Comparison of ENCODE assay signal across 12 cellular contexts in the genomic region with DNA sequence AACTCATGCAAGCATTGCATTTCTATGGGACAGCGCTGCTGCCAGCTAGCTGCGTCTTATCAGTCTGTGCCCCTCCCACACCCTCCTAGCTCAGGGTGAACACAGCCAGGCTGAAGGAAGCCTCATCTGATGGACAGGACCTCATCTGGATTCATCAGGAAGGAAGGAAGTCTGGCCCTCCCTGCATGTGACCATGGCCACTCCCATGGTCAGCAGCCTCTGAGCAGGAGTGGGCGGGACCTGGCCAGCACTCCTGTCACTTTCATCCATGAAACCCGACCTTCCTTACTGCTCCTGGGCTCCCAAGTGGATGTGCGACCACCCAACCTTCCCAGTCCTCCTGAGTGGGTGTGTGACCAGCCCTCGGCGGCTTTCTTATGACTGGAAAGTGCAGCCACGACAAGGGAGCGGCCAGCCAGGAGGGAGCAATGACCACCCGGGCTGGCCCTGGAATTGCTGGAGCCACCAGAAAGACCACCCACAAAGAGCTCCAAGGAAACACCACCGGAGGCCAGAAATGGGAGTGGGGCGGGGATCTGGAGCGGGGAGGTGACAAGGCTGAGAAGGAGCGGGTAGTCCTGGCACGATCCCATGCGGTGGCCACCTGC.
DNase-seq lines count a peak whose midpoint lies in the region; ATAC-seq, FAIRE-seq and TF ChIP-seq lines count a peak whose summit lies in the region.
"Had no signal": no experiment of that assay in that cellular context is flagged by ENCODE, and none has a peak within 500 bp of the region (broad histone marks: within the 10 kb centered on the region; RNA-seq: fewer than 3 reads in every experiment).

No MANE protein-coding gene starts in this region.

- H3K4me2 ChIP-seq in IMR-90 (ENCODE audit: low read depth, low read length), result no peak overlapping the region

- H2AFZ ChIP-seq in IMR-90 (replicated peaks; ENCODE audit: low read length, poor library complexity), result no peak overlapping the region

- TF ChIP-seq CTCF in IMR-90 (conservative IDR thresholded peaks at IDR 0.05; ENCODE audit: low read depth, low read length) (no peak), liver (IDR thresholded peaks at IDR 0.05; ENCODE audit: low read depth, low read length, missing input control) (no peak), spleen (IDR thresholded peaks at IDR 0.05 in 8 of 11, conservative IDR thresholded peaks at IDR 0.05 in 3 of 11) (no peak)

- CTCF ChIA-PET in IMR-90 (lab: Yijun Ruan, JAX), result no interaction called here

- in situ Hi-C loops in IMR-90 (cut with MboI; ENCODE audit: low sequenced_read_pairs), result no loop called here

- H2AK9ac ChIP-seq in IMR-90 (replicated peaks; ENCODE audit: low read depth, low read length, poor library complexity), result peak overlapping the region; percentile 55

- H3K36me3 ChIP-seq in IMR-90 (ENCODE audit: control insufficient read depth, insufficient read depth, low read length) (no peaks in the 10 kb centered on the region), liver (ENCODE audit: control insufficient read depth in 4 of 4, insufficient read depth in 3 of 4, low read depth in 1 of 4, low read length in 3 of 4) (no peaks in the 10 kb centered on the region), spleen (no peaks in the 10 kb centered on the region)

- 20% methylated on average over 3 of the region's 16 CpGs; no CpG with 5 or more reads in 1 of the 2 experiments for WGBS in IMR-90 (ENCODE audit: extremely low coverage in 2 of 2, insufficient read length in 1 of 2), 2 experiments
- 74% methylated on average over 16 of the region's 16 CpGs for WGBS in liver
- 58 to 77% (median 68%) methylated on average over 15 to 16 of the region's 16 CpGs for WGBS in spleen, 5 donors

- POLR2A ChIA-PET in IMR-90 (lab: Charles Lee; ENCODE audit: unreplicated experiment), result no interaction called here

- no peak overlapping the region for H3K27ac ChIP-seq in IMR-90 (ENCODE audit: insufficient read depth, low read length)
- no peak overlapping the region for H3K27ac ChIP-seq in liver (ENCODE audit: low read depth in 1 of 2, low read length in 2 of 2)
- H3K27ac ChIP-seq in spleen, result peak overlapping the region; percentile 29 to 86 (median 82)

- H2AK5ac ChIP-seq in IMR-90 (ENCODE audit: low read depth, low read length), result no peak overlapping the region

- H3K56ac ChIP-seq in IMR-90 (ENCODE audit: extremely low read depth, insufficient read depth, low read length), result no peak overlapping the region

- H2BK120ac ChIP-seq in IMR-90 (ENCODE audit: low read depth, low read length), result no peak overlapping the region

- TF ChIP-seq RAD21 in IMR-90 (IDR thresholded peaks at IDR 0.05; ENCODE audit: low read length), result no peak
- peak in 1 of 2 donors; percentile 30 for TF ChIP-seq RAD21 in liver (IDR thresholded peaks at IDR 0.05)

- intact Hi-C loops in IMR-90 (cut with micrococcal nuclease), result no loop called here
- intact Hi-C loops in spleen (cut with DNase I; ENCODE audit: low total_unique reads), result no loop called here

- H3K79me1 ChIP-seq in IMR-90 (ENCODE audit: low read depth in 1 of 2, low read length in 2 of 2), result no peaks in the 10 kb centered on the region

- DNase-seq in IMR-90 (no peak), spleen (peak; percentile 84), frontal cortex (ENCODE audit: low spot score in 2 of 2) (no peak), NOMO-1 treated with DMSO at 0.1 percent for 48 hours (lab: John Stamatoyannopoulos, UW; ENCODE audit: unreplicated experiment) (no peak), NOMO-1 treated with dmso at 0.1 percent for 144 hours (lab: John Stamatoyannopoulos, UW; ENCODE audit: unreplicated experiment) (no peak), DMS 273 treated with DMSO at 0.1 percent for 48 hours (lab: John Stamatoyannopoulos, UW) (no peak)
- DNase-seq: activated CD8-positive, alpha-beta memory T cell treated with anti-CD3 and anti-CD28 coated beads, Interleukin-2, amount 10 ng/mL, durations not matched to agents 7 days and 5 days; stimulated activated CD4-positive, alpha-beta T cell treated with anti-CD3 and anti-CD28 coated beads, Interleukin-2, amount 100 ng/mL, for 48 hours; stimulated activated naive CD4-positive, alpha-beta T cell had no signal

- H3K9me3 ChIP-seq in IMR-90 (ENCODE audit: control insufficient read depth, insufficient read depth, low read length) (peaks cover 63% of the 10 kb centered on the region), liver (ENCODE audit: control insufficient read depth in 4 of 4, low read length in 3 of 4) (no peaks in the 10 kb centered on the region), spleen (no peaks in the 10 kb centered on the region)

- no peaks in the 10 kb centered on the region for H4K20me1 ChIP-seq in IMR-90 (ENCODE audit: insufficient read depth, low read length)

- dilution Hi-C loops in IMR-90 (cut with HindIII; ENCODE audit: low sequenced_read_pairs, unreplicated experiment), result no loop called here

- ATAC-seq in IMR-90 (ENCODE audit: low read depth), result no peak
- peak; percentile 62 for ATAC-seq in esophagus mucosa
- ATAC-seq: activated CD8-positive, alpha-beta memory T cell treated with anti-CD3 and anti-CD28 coated beads, Interleukin-2, amount 10 ng/mL, durations not matched to agents 7 days and 5 days had no signal

- no peak overlapping the region for H3K14ac ChIP-seq in IMR-90 (replicated peaks; ENCODE audit: low read depth, low read length)

- no peak overlapping the region for H4K91ac ChIP-seq in IMR-90 (ENCODE audit: insufficient read depth, low read depth, low read length)

- H3K4me3 ChIP-seq in IMR-90 (ENCODE audit: insufficient read depth, low read depth, low read length) (no peak overlapping the region), liver (ENCODE audit: low read depth in 1 of 3, low read length in 3 of 3) (no peak overlapping the region), spleen (peak overlapping the region in 5 of 8 donors; percentile 3 to 47 (median 18))

- H4K5ac ChIP-seq in IMR-90 (ENCODE audit: low read depth, low read length), result no peak overlapping the region

- no peak for FAIRE-seq in frontal cortex (lab: Jason Lieb, UNC)
- FAIRE-seq: GM18507 had no signal

- no peaks in the 10 kb centered on the region for H3K27me3 ChIP-seq in IMR-90 (ENCODE audit: control insufficient read depth, insufficient read depth, low read length)
- H3K27me3 ChIP-seq in liver (ENCODE audit: control insufficient read depth in 4 of 4, insufficient read depth in 4 of 4, low read length in 3 of 4), result no peaks in the 10 kb centered on the region
- H3K27me3 ChIP-seq in spleen (replicated peaks in 1 of 7), result no peaks in the 10 kb centered on the region

- no peak overlapping the region for H3K9ac ChIP-seq in IMR-90 (ENCODE audit: low read depth, low read length)
- no peak overlapping the region for H3K9ac ChIP-seq in liver (ENCODE audit: low read depth in 1 of 2, low read length in 2 of 2)

- no peak overlapping the region for H2BK20ac ChIP-seq in IMR-90 (ENCODE audit: low read depth, low read length)

- no peak for TF ChIP-seq POLR2A in IMR-90 (IDR thresholded peaks at IDR 0.05; ENCODE audit: low read depth, low read length)
- TF ChIP-seq POLR2A in spleen (IDR thresholded peaks at IDR 0.05), result no peak

- H3K4ac ChIP-seq in IMR-90 (ENCODE audit: low read depth, low read length), result no peak overlapping the region

- H3K4me1 ChIP-seq in IMR-90 (ENCODE audit: control insufficient read depth, insufficient read depth, low read length), result no peaks in the 10 kb centered on the region
- peaks cover 0 to 6% (median 2%) of the 10 kb centered on the region in 4 donors for H3K4me1 ChIP-seq in liver (ENCODE audit: control insufficient read depth in 4 of 4, insufficient read depth in 4 of 4, low read length in 3 of 4)
- H3K4me1 ChIP-seq in spleen, result peaks cover 5 to 47% (median 15%) of the 10 kb centered on the region in 6 donors

- no peak overlapping the region for H4K8ac ChIP-seq in IMR-90 (ENCODE audit: low read depth in 2 of 2, low read length in 2 of 2)

- BruUV-seq in IMR-90 (replicated peaks; lab: Mats Ljungman, UMichigan), result no TSS peak

- no peak overlapping the region for H2BK5ac ChIP-seq in IMR-90 (ENCODE audit: low read depth, low read length, poor library complexity, severe bottlenecking)

- no peak overlapping the region for H3K18ac ChIP-seq in IMR-90 (ENCODE audit: low read depth, low read length)

- H2BK15ac ChIP-seq in IMR-90 (ENCODE audit: low read depth, low read length), result no peak overlapping the region

- no peak overlapping the region for H3K23ac ChIP-seq in IMR-90 (ENCODE audit: low read depth, low read length)

- H3K9me1 ChIP-seq in IMR-90 (ENCODE audit: insufficient read depth, low read length), result no peaks in the 10 kb centered on the region

TF ChIP-seq in IMR-90, 13 proteins besides CTCF, POLR2A, EP300 and RAD21:
- TF ChIP-seq CEBPB (IDR thresholded peaks at IDR 0.05; ENCODE audit: low read depth, low read length) (no peak), MXI1 (IDR thresholded peaks at IDR 0.05; ENCODE audit: borderline replicate concordance, low read depth, low read length) (no peak), CHD1 (IDR thresholded peaks at IDR 0.05; ENCODE audit: low read depth, low read length) (no peak), RFX5 (IDR thresholded peaks at IDR 0.05; ENCODE audit: low read depth, low read length) (no peak)

TF ChIP-seq in liver, 16 proteins besides CTCF, POLR2A, EP300 and RAD21:
- TF ChIP-seq MAX (IDR thresholded peaks at IDR 0.05) (no peak), JUND (IDR thresholded peaks at IDR 0.05) (no peak), NR2F2 (IDR thresholded peaks at IDR 0.05) (peak; percentile 47), HNF4G (IDR thresholded peaks at IDR 0.05) (no peak), EGR1 (IDR thresholded peaks at IDR 0.05; ENCODE audit: low read depth in 2 of 2) (no peak), ZBTB33 (IDR thresholded peaks at IDR 0.05) (no peak)
TF ChIP-seq in liver: peak in this region for 1.

Comparison
In these comparisons a context has a peak if more than half of its experiments do, and no peak if none do; other contexts are left out.
1. H3K27ac ChIP-seq: peak in spleen (8 of 8); none in IMR-90 (single experiment) and liver (0 of 2).
2. H3K4me3 ChIP-seq: peak in spleen (5 of 8); none in IMR-90 (single experiment) and liver (0 of 3).